8 cellular contexts compared by ENCODE assay signal in the genomic region with DNA sequence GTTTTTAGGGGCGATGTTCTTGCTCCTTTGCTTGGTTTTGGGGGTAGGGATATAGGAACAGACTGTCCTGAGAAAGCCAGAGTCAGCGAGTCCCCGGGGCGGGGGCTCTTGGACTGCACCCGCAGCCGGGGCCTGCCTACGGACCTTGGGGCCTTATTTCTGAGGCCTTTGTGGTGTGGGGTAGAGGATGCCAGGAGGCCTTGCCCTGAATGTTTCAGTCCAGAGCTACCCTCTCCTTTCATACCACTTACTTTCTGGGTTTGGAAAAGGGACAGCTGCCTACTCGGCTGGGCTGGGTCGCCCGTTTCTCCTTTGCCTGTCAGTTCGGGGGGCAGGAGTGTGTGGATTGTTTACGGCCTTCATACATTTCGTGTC. TPM values are rescaled to one million over a fixed set of nuclear protein-coding genes. Genes with fewer than 3 reads are reported as not detected.
A peak's percentile ranks its signal among the peaks of the same experiment; 100 is the strongest.
DNase-seq lines count a peak whose midpoint lies in the region; ATAC-seq and TF ChIP-seq lines count a peak whose summit lies in the region.

No MANE protein-coding gene starts in this region.

- intact Hi-C loops in vagina (cut with DNase I), result no loop called here

- peak; percentile 23 for ATAC-seq in HG02588 (IDR thresholded peaks at IDR 0.05; ENCODE audit: unreplicated experiment)

- no peak for TF ChIP-seq CTCF in vagina (IDR thresholded peaks at IDR 0.05)

- H3K4me1 ChIP-seq in NT2/D1 (ENCODE audit: insufficient read depth, insufficient read length) (no peaks in the 10 kb centered on the region), mesodermal cell (ENCODE audit: control insufficient read depth, insufficient read depth, low read length, poor library complexity, severe bottlenecking) (peaks cover 16% of the 10 kb centered on the region), vagina (peaks cover 42% of the 10 kb centered on the region)

- no peak for TF ChIP-seq POLR2A in vagina (IDR thresholded peaks at IDR 0.05)

- H3K27ac ChIP-seq in cingulate gyrus (ENCODE audit: low read depth, low read length), result peak overlapping the region; percentile 89
- peak overlapping the region; percentile 94 for H3K27ac ChIP-seq in mesodermal cell (ENCODE audit: low read depth, low read length, severe bottlenecking)
- H3K27ac ChIP-seq in vagina, result peak overlapping the region; percentile 98

- H3K27me3 ChIP-seq in NT2/D1 (ENCODE audit: insufficient read depth, insufficient read length), result no peaks in the 10 kb centered on the region
- H3K27me3 ChIP-seq in vagina, result no peaks in the 10 kb centered on the region

- H3K9ac ChIP-seq in NT2/D1 (ENCODE audit: insufficient read length, low read depth), result peak overlapping the region; percentile 91

- 0% methylated on average over 4 of the region's 13 CpGs; no CpG with 5 or more reads in 1 of the 2 experiments for WGBS in mesodermal cell (ENCODE audit: insufficient coverage in 2 of 2), 2 experiments

- DNase-seq in DMS79 treated with DMSO at 0.1 percent for 48 hours (lab: John Stamatoyannopoulos, UW) (peak; percentile 55), DMS79 (lab: John Stamatoyannopoulos, UW) (no peak), NT2/D1 (ENCODE audit: low read depth, low spot score) (no peak), vagina (ENCODE audit: extremely low spot score in 2 of 2) (peak in 1 of 2 donors; percentile 87), NCI-H2107 treated with DMSO at 0.1 percent for 48 hours (lab: John Stamatoyannopoulos, UW; ENCODE audit: unreplicated experiment) (no peak)

- H3K4me3 ChIP-seq in NT2/D1 (ENCODE audit: insufficient read length, low read depth) (peak overlapping the region; percentile 72), mesodermal cell (ENCODE audit: extremely low read depth, insufficient read depth, low read length, poor library complexity, severe bottlenecking) (peak overlapping the region; percentile 99), vagina (peak overlapping the region; percentile 83 to 97)

- H3K9me3 ChIP-seq in NT2/D1 (ENCODE audit: insufficient read depth, low read length), result no peaks in the 10 kb centered on the region
- no peaks in the 10 kb centered on the region for H3K9me3 ChIP-seq in mesodermal cell (ENCODE audit: control insufficient read depth, low read length)
- H3K9me3 ChIP-seq in vagina, result no peaks in the 10 kb centered on the region

- peaks cover 7% of the 10 kb centered on the region for H3K36me3 ChIP-seq in NT2/D1 (ENCODE audit: insufficient read depth, insufficient read length, low read length)
- peaks cover 14% of the 10 kb centered on the region for H3K36me3 ChIP-seq in mesodermal cell (ENCODE audit: control insufficient read depth, insufficient read depth, low read length)
- H3K36me3 ChIP-seq in vagina, result no peaks in the 10 kb centered on the region

RNA-seq across cellular contexts. Expression of gene ZNF410, which starts 0.4 kb away (rescaled TPM):
- 42.4 TPM for polyA plus RNA-seq in mesodermal cell (2013, experiment 1 of 2)
- 37.8 TPM for polyA plus RNA-seq in mesodermal cell (2013, experiment 2 of 2)
- 36.6 TPM for total RNA-seq in vagina

RNA-seq across cellular contexts. Expression of gene PTGR2, which starts 35.5 kb away (rescaled TPM):
- 15.1 TPM for polyA plus RNA-seq in mesodermal cell (2013, experiment 1 of 2)
- 16.5 TPM for polyA plus RNA-seq in mesodermal cell (2013, experiment 2 of 2)
- 5.6 TPM for total RNA-seq in vagina
